In genomic region chr6:5071216-5071615, GRCh38 we compare ENCODE assay signal across 17 cellular contexts.
"Had no signal": no experiment of that assay in that cellular context is flagged by ENCODE, and none has a peak within 500 bp of the region (broad histone marks: within the 10 kb centered on the region; RNA-seq: fewer than 3 reads in every experiment).

No MANE protein-coding gene starts in this region.

- ATAC-seq: Right ventricle myocardium inferior, SK-N-SH treated with all-trans-retinoic acid at 6 μM for 48 hours had no signal

- H3K27me3 ChIP-seq: MG63, SJCRH30 had no signal

- H3K9me3 ChIP-seq: MG63, SJCRH30 had no signal

- H3K4me1 ChIP-seq: SJCRH30 had no signal

- H3K27ac ChIP-seq: HL-60, SJCRH30 had no signal

- DNase-seq: Karpas-422, KBM-7, MG63, NCI-H1092 treated with DMSO at 0.1 percent for 48 hours, NCI-H1436, NCI-H187, NCI-H2029 treated with DMSO at 0.1 percent for 48 hours, NCI-H2227 treated with DMSO at 0.1 percent for 48 hours, NCI-H524, NCI-H526 treated with DMSO at 0.1 percent for 48 hours, NCI-H748 treated with DMSO at 0.1 percent for 48 hours, SHP77 treated with DMSO at 0.1 percent for 48 hours, SJCRH30 had no signal

- H3K36me3 ChIP-seq: MG63, SJCRH30 had no signal

- FAIRE-seq: HTR-8/SVneo had no signal

- H3K4me3 ChIP-seq: MG63, SJCRH30 had no signal
